31 cellular contexts compared by ENCODE assay signal in the genomic region with DNA sequence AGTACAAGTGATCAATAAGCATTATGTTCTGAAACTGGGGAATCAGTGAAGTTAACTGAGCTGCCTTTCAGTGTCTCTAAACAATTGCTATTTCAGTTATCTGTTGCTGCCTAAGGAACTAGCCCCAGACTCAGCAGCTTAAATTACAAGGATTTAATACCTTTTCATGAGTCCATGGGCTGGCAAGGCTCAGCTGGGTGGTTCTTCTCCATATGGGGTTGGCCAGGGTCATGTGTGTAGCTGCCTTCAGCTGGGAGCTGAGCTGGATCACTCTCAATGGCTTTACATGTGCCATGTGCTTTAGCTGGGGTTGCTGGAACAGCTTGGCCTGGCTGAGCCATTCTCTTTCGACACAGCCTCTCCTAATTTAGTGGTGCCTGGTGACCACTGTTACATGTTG.
"Had no signal": no experiment of that assay in that cellular context is flagged by ENCODE, and none has a peak within 500 bp of the region (broad histone marks: within the 10 kb centered on the region; RNA-seq: fewer than 3 reads in every experiment).

No MANE protein-coding gene starts in this region.

- H3K9me3 Mint-ChIP-seq: activated B cell treated with CpG ODN at 0.5 μM for 24 hours; activated CD4-positive, alpha-beta memory T cell treated with anti-CD3 and anti-CD28 coated beads for 36 hours; activated CD4-positive, alpha-beta T cell treated with anti-CD3 and anti-CD28 coated beads, Interleukin-2, amount 10 ng/mL, durations not matched to agents 24 days and 14 days; activated CD8-positive, alpha-beta T cell treated with anti-CD3 and anti-CD28 coated beads for 36 hours; activated naive CD4-positive, alpha-beta T cell treated with anti-CD3 and anti-CD28 coated beads for 36 hours; activated naive CD4-positive, alpha-beta T cell treated with anti-CD3 and anti-CD28 coated beads, Interleukin-2, amount 50 U/mL, for 72 hours; activated naive CD8-positive, alpha-beta T cell treated with anti-CD3 and anti-CD28 coated beads for 36 hours; activated T-cell treated with anti-CD3 and anti-CD28 coated beads, Interleukin-2, amount 50 U/mL, for 4 hours; activated T-cell treated with anti-CD3 and anti-CD28 coated beads, Interleukin-2, amount 50 U/mL, for 72 hours; activated T-helper 1 cell treated with anti-CD3 and anti-CD28 coated beads, Interleukin-12 subunit alpha, Interleukin-12 subunit beta, Interleukin-2, Interleukin-4 antibody, amounts not matched to agents 30 ng/mL and 10 ng/mL and 1 ng/mL, durations not matched to agents 14 hours and 24 hours and 36 hours; activated T-helper 17 cell treated with anti-CD3 and anti-CD28 coated beads, Interleukin-2, amount 50 U/mL, for 72 hours had no signal

- H3K27ac ChIP-seq: adrenal gland, body of pancreas, brain microvascular endothelial cell, breast epithelium, VCaP had no signal

- H3K27me3 Mint-ChIP-seq: activated CD4-positive, alpha-beta memory T cell treated with anti-CD3 and anti-CD28 coated beads for 36 hours; activated CD4-positive, alpha-beta T cell treated with anti-CD3 and anti-CD28 coated beads, Interleukin-2, amount 10 ng/mL, durations not matched to agents 24 days and 14 days had no signal

- H3K27ac Mint-ChIP-seq: activated B cell treated with CpG ODN at 0.5 μM for 24 hours; activated CD4-positive, alpha-beta memory T cell treated with anti-CD3 and anti-CD28 coated beads for 36 hours; activated CD4-positive, alpha-beta T cell treated with anti-CD3 and anti-CD28 coated beads, Interleukin-2, amount 10 ng/mL, durations not matched to agents 24 days and 14 days; activated CD8-positive, alpha-beta T cell treated with anti-CD3 and anti-CD28 coated beads for 36 hours; activated naive CD4-positive, alpha-beta T cell treated with anti-CD3 and anti-CD28 coated beads for 36 hours; activated naive CD4-positive, alpha-beta T cell treated with anti-CD3 and anti-CD28 coated beads, Interleukin-2, amount 50 U/mL, for 72 hours; activated naive CD8-positive, alpha-beta T cell treated with anti-CD3 and anti-CD28 coated beads for 36 hours; activated T-cell treated with anti-CD3 and anti-CD28 coated beads, Interleukin-2, amount 50 U/mL, for 72 hours; activated T-helper 1 cell treated with anti-CD3 and anti-CD28 coated beads, Interleukin-12 subunit alpha, Interleukin-12 subunit beta, Interleukin-2, Interleukin-4 antibody, amounts not matched to agents 30 ng/mL and 10 ng/mL and 1 ng/mL, durations not matched to agents 14 hours and 24 hours and 36 hours; activated T-helper 17 cell treated with anti-CD3 and anti-CD28 coated beads, Interleukin-2, amount 50 U/mL, for 72 hours; T-helper 17 cell had no signal

- H3K4me1 Mint-ChIP-seq: activated B cell treated with CpG ODN at 0.5 μM for 24 hours; activated CD4-positive, alpha-beta T cell treated with anti-CD3 and anti-CD28 coated beads, Interleukin-2, amount 10 ng/mL, durations not matched to agents 24 days and 14 days; activated naive CD8-positive, alpha-beta T cell treated with anti-CD3 and anti-CD28 coated beads for 36 hours; T-helper 17 cell had no signal

- H3K36me3 ChIP-seq: adrenal gland, brain microvascular endothelial cell, breast epithelium had no signal

- DNase-seq: activated B cell treated with CpG ODN at 0.5 μM for 24 hours; activated CD4-positive, alpha-beta memory T cell treated with anti-CD3 and anti-CD28 coated beads for 36 hours; activated CD4-positive, alpha-beta T cell treated with anti-CD3 and anti-CD28 coated beads for 4 hours; activated CD4-positive, alpha-beta T cell treated with anti-CD3 and anti-CD28 coated beads, Interleukin-2, amount 10 ng/mL, durations not matched to agents 24 days and 14 days; activated CD4-positive, alpha-beta T cell treated with anti-CD3 and anti-CD28 coated beads, Interleukin-2, amount 50 U/mL, for 1 hour; activated CD4-positive, alpha-beta T cell treated with anti-CD3 and anti-CD28 coated beads, Interleukin-2, amount 50 U/mL, for 4 hours; activated CD4-positive, CD25-positive, alpha-beta regulatory T cell treated with anti-CD3 and anti-CD28 coated beads, Interleukin-2, amount 50 U/mL, for 72 hours; activated CD8-positive, alpha-beta memory T cell treated with anti-CD3 and anti-CD28 coated beads, Interleukin-2, amount 50 U/mL, for 4 hours; activated CD8-positive, alpha-beta T cell treated with anti-CD3 and anti-CD28 coated beads for 36 hours; activated effector memory CD4-positive, alpha-beta T cell treated with anti-CD3 and anti-CD28 coated beads, Interleukin-2, amount 50 U/mL, for 16 hours; activated gamma-delta T cell treated with Interleukin-2 at 50 U/mL for 16 hours; activated naive CD4-positive, alpha-beta T cell; activated naive CD4-positive, alpha-beta T cell treated with anti-CD3 and anti-CD28 coated beads for 36 hours; activated naive CD4-positive, alpha-beta T cell treated with anti-CD3 and anti-CD28 coated beads, Interleukin-2, amount 50 U/mL, for 16 hours; activated naive CD8-positive, alpha-beta T cell treated with anti-CD3 and anti-CD28 coated beads for 36 hours; activated T-cell treated with anti-CD3 and anti-CD28 coated beads for 4 hours; activated T-cell treated with anti-CD3 and anti-CD28 coated beads, Interleukin-2, amount 50 U/mL, for 1 hour; activated T-cell treated with anti-CD3 and anti-CD28 coated beads, Interleukin-2, amount 50 U/mL, for 4 hours; activated T-cell treated with anti-CD3 and anti-CD28 coated beads, Interleukin-2, amount 50 U/mL, for 72 hours; adrenal gland; amniotic stem cell; aorta; body of pancreas; brain microvascular endothelial cell; central memory CD4-positive, alpha-beta T cell; T-helper 17 cell had no signal

- H3K27me3 ChIP-seq: adrenal gland, body of pancreas, brain microvascular endothelial cell, breast epithelium had no signal

- ATAC-seq: activated CD8-positive, alpha-beta T cell treated with anti-CD3 and anti-CD28 coated beads for 36 hours; activated naive CD4-positive, alpha-beta T cell treated with anti-CD3 and anti-CD28 coated beads, Interleukin-2, amount 50 U/mL, for 72 hours; activated T-cell treated with anti-CD3 and anti-CD28 coated beads, Interleukin-2, amount 50 U/mL, for 4 hours; activated T-cell treated with anti-CD3 and anti-CD28 coated beads, Interleukin-2, amount 50 U/mL, for 72 hours; activated T-helper 17 cell treated with anti-CD3 and anti-CD28 coated beads, Interleukin-2, amount 50 U/mL, for 72 hours; body of pancreas; T-helper 17 cell had no signal

- H3K4me1 ChIP-seq: adrenal gland, body of pancreas, breast epithelium had no signal

- H3K4me3 ChIP-seq: adrenal gland, body of pancreas, breast epithelium had no signal

- H3K36me3 Mint-ChIP-seq: activated CD4-positive, alpha-beta memory T cell treated with anti-CD3 and anti-CD28 coated beads for 36 hours; activated naive CD4-positive, alpha-beta T cell treated with anti-CD3 and anti-CD28 coated beads, Interleukin-2, amount 50 U/mL, for 72 hours; activated naive CD8-positive, alpha-beta T cell treated with anti-CD3 and anti-CD28 coated beads for 36 hours had no signal

- H3K4me3 Mint-ChIP-seq: activated B cell treated with CpG ODN at 0.5 μM for 24 hours; activated CD4-positive, alpha-beta memory T cell treated with anti-CD3 and anti-CD28 coated beads for 36 hours; activated CD4-positive, alpha-beta T cell treated with anti-CD3 and anti-CD28 coated beads, Interleukin-2, amount 10 ng/mL, durations not matched to agents 24 days and 14 days; activated CD8-positive, alpha-beta T cell treated with anti-CD3 and anti-CD28 coated beads for 36 hours; activated naive CD4-positive, alpha-beta T cell treated with anti-CD3 and anti-CD28 coated beads for 36 hours; activated naive CD8-positive, alpha-beta T cell treated with anti-CD3 and anti-CD28 coated beads for 36 hours; activated T-cell treated with anti-CD3 and anti-CD28 coated beads, Interleukin-2, amount 50 U/mL, for 4 hours; activated T-cell treated with anti-CD3 and anti-CD28 coated beads, Interleukin-2, amount 50 U/mL, for 72 hours; activated T-helper 1 cell treated with anti-CD3 and anti-CD28 coated beads, Interleukin-12 subunit alpha, Interleukin-12 subunit beta, Interleukin-2, Interleukin-4 antibody, amounts not matched to agents 30 ng/mL and 10 ng/mL and 1 ng/mL, durations not matched to agents 14 hours and 24 hours and 36 hours; activated T-helper 17 cell treated with anti-CD3 and anti-CD28 coated beads, Interleukin-2, amount 50 U/mL, for 72 hours; T-helper 17 cell had no signal
